ENCODE assay signal across 30 cellular contexts in the genomic region with DNA sequence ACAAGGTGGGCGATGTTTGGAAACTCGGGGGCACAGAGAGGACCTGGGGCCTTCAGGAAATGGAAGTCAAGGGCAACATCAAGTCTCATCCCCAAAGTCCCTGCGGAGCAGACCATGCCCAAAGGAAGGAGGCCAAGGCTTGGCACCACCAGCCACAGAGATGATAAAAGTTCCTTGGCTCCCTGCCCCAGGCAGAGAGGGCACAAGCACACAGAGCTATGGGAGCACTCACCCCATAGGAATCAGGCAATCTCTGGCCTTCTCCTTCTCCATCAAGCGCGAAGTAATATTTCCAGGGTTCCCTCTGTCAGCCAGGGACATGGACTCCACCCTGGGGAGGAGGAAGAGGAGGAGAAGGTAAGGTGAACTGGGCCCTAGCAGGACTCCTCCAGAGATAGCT. TPM values are rescaled to one million over a fixed set of nuclear protein-coding genes. Genes with fewer than 3 reads are reported as not detected.
DNase-seq lines count a peak whose midpoint lies in the region; ATAC-seq and TF ChIP-seq lines count a peak whose summit lies in the region.
"Had no signal": no experiment of that assay in that cellular context is flagged by ENCODE, and none has a peak within 500 bp of the region (broad histone marks: within the 10 kb centered on the region; RNA-seq: fewer than 3 reads in every experiment).

No MANE protein-coding gene starts in this region.

- H3K36me3 Mint-ChIP-seq in naive thymus-derived CD8-positive, alpha-beta T cell: peaks cover 0 to 91% (median 6%) of the 10 kb centered on the region in 3 donors
- no peaks in the 10 kb centered on the region for H3K36me3 Mint-ChIP-seq in glutamatergic neuron (ENCODE audit: unreplicated experiment)

- no peaks in the 10 kb centered on the region for H3K9me3 Mint-ChIP-seq in naive thymus-derived CD8-positive, alpha-beta T cell
- no peaks in the 10 kb centered on the region for H3K9me3 Mint-ChIP-seq in glutamatergic neuron (ENCODE audit: unreplicated experiment)
- H3K9me3 Mint-ChIP-seq: activated CD4-positive, alpha-beta memory T cell treated with anti-CD3 and anti-CD28 coated beads for 36 hours; activated naive CD8-positive, alpha-beta T cell treated with anti-CD3 and anti-CD28 coated beads, Interleukin-2, amount 10 ng/mL, durations not matched to agents 7 days and 5 days; activated T-helper 1 cell treated with anti-CD3 and anti-CD28 coated beads, Interleukin-12 subunit alpha, Interleukin-12 subunit beta, Interleukin-2, Interleukin-4 antibody, amounts not matched to agents 30 ng/mL and 10 ng/mL and 1 ng/mL, durations not matched to agents 14 hours and 24 hours and 36 hours; HFFc6; naive B cell had no signal

- TF ChIP-seq CTCF in transverse colon (IDR thresholded peaks at IDR 0.05) (no peak), glutamatergic neuron (IDR thresholded peaks at IDR 0.05; ENCODE audit: partially characterized antibody, unreplicated experiment) (no peak)

- H3K27ac ChIP-seq in transverse colon: no peak overlapping the region
- H3K27ac ChIP-seq: GM23248, parathyroid adenoma, sigmoid colon, testis had no signal

- H3K4me1 Mint-ChIP-seq in naive thymus-derived CD8-positive, alpha-beta T cell: peaks cover 17 to 51% (median 28%) of the 10 kb centered on the region in 4 donors
- peaks cover 11% of the 10 kb centered on the region for H3K4me1 Mint-ChIP-seq in glutamatergic neuron (ENCODE audit: low read depth, unreplicated experiment)

- peak overlapping the region in 1 of 10 donors; percentile 4 for H3K4me3 Mint-ChIP-seq in naive thymus-derived CD8-positive, alpha-beta T cell
- H3K4me3 Mint-ChIP-seq in glutamatergic neuron (ENCODE audit: unreplicated experiment): no peak overlapping the region
- H3K4me3 Mint-ChIP-seq: activated CD4-positive, alpha-beta memory T cell treated with anti-CD3 and anti-CD28 coated beads for 36 hours; activated naive CD8-positive, alpha-beta T cell treated with anti-CD3 and anti-CD28 coated beads, Interleukin-2, amount 10 ng/mL, durations not matched to agents 7 days and 5 days; activated T-helper 1 cell treated with anti-CD3 and anti-CD28 coated beads, Interleukin-12 subunit alpha, Interleukin-12 subunit beta, Interleukin-2, Interleukin-4 antibody, amounts not matched to agents 30 ng/mL and 10 ng/mL and 1 ng/mL, durations not matched to agents 14 hours and 24 hours and 36 hours; HFFc6; naive B cell had no signal

- intact Hi-C loops in left cardiac atrium (cut with DNase I) (no loop called here), transverse colon (cut with DNase I; ENCODE audit: low total_unique reads) (no loop called here)

- no peaks in the 10 kb centered on the region for H3K27me3 Mint-ChIP-seq in naive thymus-derived CD8-positive, alpha-beta T cell
- H3K27me3 Mint-ChIP-seq in glutamatergic neuron (ENCODE audit: unreplicated experiment): peaks cover 3% of the 10 kb centered on the region
- H3K27me3 Mint-ChIP-seq: activated CD4-positive, alpha-beta memory T cell treated with anti-CD3 and anti-CD28 coated beads for 36 hours; activated naive CD8-positive, alpha-beta T cell treated with anti-CD3 and anti-CD28 coated beads, Interleukin-2, amount 10 ng/mL, durations not matched to agents 7 days and 5 days; naive B cell had no signal

- POLR2A ChIA-PET in naive thymus-derived CD8-positive, alpha-beta T cell (lab: Charles Lee): interaction anchor here (1.6 kb wide), 2 partner anchors 8 to 36 kb away, joined by 5 read pairs; a partner anchor contains a TSS

- peak overlapping the region in 7 of 10 donors; percentile 22 to 75 (median 46) for H3K27ac Mint-ChIP-seq in naive thymus-derived CD8-positive, alpha-beta T cell
- no peak overlapping the region for H3K27ac Mint-ChIP-seq in glutamatergic neuron (ENCODE audit: unreplicated experiment)
- H3K27ac Mint-ChIP-seq: activated CD4-positive, alpha-beta memory T cell treated with anti-CD3 and anti-CD28 coated beads for 36 hours; activated naive CD8-positive, alpha-beta T cell treated with anti-CD3 and anti-CD28 coated beads, Interleukin-2, amount 10 ng/mL, durations not matched to agents 7 days and 5 days; activated T-helper 1 cell treated with anti-CD3 and anti-CD28 coated beads, Interleukin-12 subunit alpha, Interleukin-12 subunit beta, Interleukin-2, Interleukin-4 antibody, amounts not matched to agents 30 ng/mL and 10 ng/mL and 1 ng/mL, durations not matched to agents 14 hours and 24 hours and 36 hours; HFFc6 had no signal

- TF ChIP-seq POLR2A in transverse colon (IDR thresholded peaks at IDR 0.05): no peak

- no peaks in the 10 kb centered on the region for H3K27me3 ChIP-seq in transverse colon
- H3K27me3 ChIP-seq: sigmoid colon, testis had no signal

- no peaks in the 10 kb centered on the region for H3K9me3 ChIP-seq in transverse colon
- H3K9me3 ChIP-seq: sigmoid colon, testis had no signal

- no peak overlapping the region for H3K4me3 ChIP-seq in transverse colon
- H3K4me3 ChIP-seq: GM23248, sigmoid colon, testis had no signal

- 96 to 100% methylated on average over 2 to 5 of the region's 5 CpGs for WGBS in transverse colon (ENCODE audit: low coverage in 1 of 2), 2 donors

- in situ Hi-C loops in transverse colon (cut with MboI; ENCODE audit: low pct_ligation_motif_present in 1 of 4, low pct_unique_long_range_greater_than_20kb in 1 of 4, low sequenced_read_pairs in 3 of 4): loop anchor here in 2 of 4 donors (25.0 kb wide), 2 partner anchors 333 to 358 kb away; a partner anchor contains a TSS

- peaks cover 0 to 56% (median 26%) of the 10 kb centered on the region in 4 donors for H3K36me3 ChIP-seq in transverse colon

- peaks cover 7 to 31% (median 12%) of the 10 kb centered on the region in 4 donors for H3K4me1 ChIP-seq in transverse colon
- H3K4me1 ChIP-seq: parathyroid adenoma, testis had no signal

- peak; percentile 61 to 63 for ATAC-seq in left cardiac atrium
- ATAC-seq in naive thymus-derived CD8-positive, alpha-beta T cell: no peak
- ATAC-seq: esophagus mucosa, SK-N-SH treated with all-trans-retinoic acid at 6 μM for 48 hours had no signal

- TF ChIP-seq EP300 in transverse colon (IDR thresholded peaks at IDR 0.05; ENCODE audit: low read depth): no peak

- peak; percentile 48 for DNase-seq in activated CD8-positive, alpha-beta memory T cell treated with anti-CD3 and anti-CD28 coated beads for 24 hours
- no peak for DNase-seq in activated CD8-positive, alpha-beta memory T cell treated with anti-CD3 and anti-CD28 coated beads, Interleukin-2, amount 50 U/mL, for 4 hours
- DNase-seq in left cardiac atrium: no peak
- DNase-seq in naive thymus-derived CD8-positive, alpha-beta T cell: peak in 1 of 10 donors; percentile 57
- peak; percentile 5 for DNase-seq in transverse colon
- DNase-seq in glutamatergic neuron: no peak
- no peak for DNase-seq in SKM-1 treated with dmso at 0.1 percent for 144 hours (lab: John Stamatoyannopoulos, UW; ENCODE audit: unreplicated experiment)
- DNase-seq in DMS 273 (lab: John Stamatoyannopoulos, UW; ENCODE audit: unreplicated experiment): no peak
- DNase-seq: 8988T; activated naive CD8-positive, alpha-beta T cell treated with anti-CD3 and anti-CD28 coated beads, Interleukin-2, amount 10 ng/mL, durations not matched to agents 7 days and 5 days; DND-41; effector CD8-positive, alpha-beta T cell; GM23248; HFFc6; kidney; mesenchymal stem cell; naive B cell; NCI-H1694 treated with DMSO at 0.1 percent for 48 hours; NCI-H2171 treated with DMSO at 0.1 percent for 48 hours; NCI-H526 treated with DMSO at 0.1 percent for 48 hours; RPMI8226; sigmoid colon; stimulated activated CD4-positive, alpha-beta T cell treated with anti-CD3 and anti-CD28 coated beads, Interleukin-15, amount 100 ng/mL, for 24 hours; T-helper 9 cell; testis had no signal

RNA-seq across cellular contexts. Expression of a gene that starts 7.9 kb away (rescaled TPM):
- 10 to 100 TPM; 73.8 to 80.8 TPM for total RNA-seq in left cardiac atrium
- total RNA-seq in naive thymus-derived CD8-positive, alpha-beta T cell: 10 to 100 TPM; 81.0 to 84.3 TPM
- 10 to 100 TPM; 53.5 to 64.8 (median 55.6) TPM for polyA plus RNA-seq in naive thymus-derived CD8-positive, alpha-beta T cell
- 100 to 1,000 TPM; 123 to 278 (median 204) TPM for total RNA-seq in transverse colon
- 89.8 TPM for total RNA-seq in glutamatergic neuron (ENCODE audit: unreplicated experiment)

RNA-seq across cellular contexts. Expression of a gene that starts 9.4 kb away (rescaled TPM):
- total RNA-seq in left cardiac atrium (10 to 100 TPM; 10.8 to 19.0 TPM), transverse colon (10 to 100 TPM; 49.0 to 82.2 (median 76.5) TPM), glutamatergic neuron (ENCODE audit: unreplicated experiment) (58.0 TPM)
- 10 to 100 TPM; 40.6 to 44.7 TPM for total RNA-seq in naive thymus-derived CD8-positive, alpha-beta T cell
- 10 to 100 TPM; 54.5 to 73.9 (median 71.8) TPM for polyA plus RNA-seq in naive thymus-derived CD8-positive, alpha-beta T cell

RNA-seq across cellular contexts. Expression of a gene that starts 36.3 kb away (rescaled TPM):
- 10 to 100 TPM; 21.4 to 35.2 TPM for total RNA-seq in left cardiac atrium
- 10 to 100 TPM; 40.3 to 40.8 TPM for total RNA-seq in naive thymus-derived CD8-positive, alpha-beta T cell
- 10 to 100 TPM; 12.9 to 14.0 (median 13.1) TPM for polyA plus RNA-seq in naive thymus-derived CD8-positive, alpha-beta T cell
- total RNA-seq in transverse colon: 10 to 100 TPM; 35.9 to 47.9 (median 43.5) TPM
- 80.7 TPM for total RNA-seq in glutamatergic neuron (ENCODE audit: unreplicated experiment)

Comparison
In these comparisons a context has a peak if more than half of its experiments do, and no peak if none do; other contexts are left out.
1. DNase-seq: peak in activated CD8-positive, alpha-beta memory T cell treated with anti-CD3 and anti-CD28 coated beads for 24 hours (single experiment) and transverse colon (single experiment); none in activated CD8-positive, alpha-beta memory T cell treated with anti-CD3 and anti-CD28 coated beads, Interleukin-2, amount 50 U/mL, for 4 hours (single experiment), left cardiac atrium (single experiment), glutamatergic neuron (single experiment), SKM-1 treated with dmso at 0.1 percent for 144 hours (single experiment) and DMS 273 (single experiment).
2. ATAC-seq: peak in left cardiac atrium (2 of 2); none in naive thymus-derived CD8-positive, alpha-beta T cell (0 of 2).